In the genomic region with DNA sequence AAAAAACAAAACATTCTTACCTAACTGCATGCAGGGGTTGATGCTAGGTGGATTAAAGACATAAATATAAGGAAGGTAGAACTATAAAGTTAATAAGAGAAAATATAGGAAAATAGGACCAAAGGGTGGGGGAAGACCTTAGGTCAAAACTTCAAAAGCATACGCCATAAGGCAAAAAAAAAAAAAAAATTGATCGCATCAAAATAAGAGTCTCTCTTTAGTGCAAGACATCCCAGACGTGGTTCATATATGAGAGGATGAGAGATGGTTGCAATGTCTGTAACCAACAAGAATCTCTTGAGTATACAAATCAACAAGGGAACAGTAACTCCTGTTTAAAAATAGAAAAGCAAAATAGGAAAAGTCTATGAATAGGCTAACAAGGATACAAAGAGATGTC, we compare ENCODE assay signal across 15 cellular contexts.
"Had no signal": no experiment of that assay in that cellular context is flagged by ENCODE, and none has a peak within 500 bp of the region (broad histone marks: within the 10 kb centered on the region; RNA-seq: fewer than 3 reads in every experiment).

No MANE protein-coding gene starts in this region.

- H3K27ac Mint-ChIP-seq: stimulated activated memory B cell treated with anti-CD40 and anti-IgM and Interleukin-4, amounts not matched to agents 10 μg/mL and 1 μg/mL and 100 μg/mL, for 72 hours had no signal

- H3K27me3 Mint-ChIP-seq: activated T-cell treated with anti-CD3 and anti-CD28 coated beads, Interleukin-2, amount 50 U/mL, for 24 hours; stimulated activated memory B cell treated with anti-CD40 and anti-IgM and Interleukin-4, amounts not matched to agents 10 μg/mL and 1 μg/mL and 100 μg/mL, for 72 hours had no signal

- H3K9me3 Mint-ChIP-seq: activated T-cell treated with anti-CD3 and anti-CD28 coated beads, Interleukin-2, amount 50 U/mL, for 24 hours; stimulated activated memory B cell treated with anti-CD40 and anti-IgM and Interleukin-4, amounts not matched to agents 10 μg/mL and 1 μg/mL and 100 μg/mL, for 72 hours had no signal

- ATAC-seq: right cardiac atrium; stimulated activated memory B cell treated with anti-CD40 and anti-IgM and Interleukin-4, amounts not matched to agents 10 μg/mL and 1 μg/mL and 100 μg/mL, for 72 hours had no signal

- H3K4me1 ChIP-seq: spleen had no signal

- H3K9me3 ChIP-seq: adrenal gland, spleen had no signal

- DNase-seq: activated CD4-positive, CD25-positive, alpha-beta regulatory T cell; activated naive CD4-positive, alpha-beta T cell; activated T-cell treated with anti-CD3 and anti-CD28 coated beads, Interleukin-2, amount 50 U/mL, for 24 hours; adrenal gland; caudate nucleus; effector CD4-positive, alpha-beta T cell; posterior cingulate gyrus; right cardiac atrium; spleen; stimulated activated CD4-positive, alpha-beta T cell treated with anti-CD3 and anti-CD28 coated beads, Interleukin-1b, Interleukin-23, amount 100 ng/mL, for 48 hours; substantia nigra; T-helper 2 cell had no signal

- H3K4me3 Mint-ChIP-seq: activated T-cell treated with anti-CD3 and anti-CD28 coated beads, Interleukin-2, amount 50 U/mL, for 24 hours; stimulated activated memory B cell treated with anti-CD40 and anti-IgM and Interleukin-4, amounts not matched to agents 10 μg/mL and 1 μg/mL and 100 μg/mL, for 72 hours had no signal

- H3K27ac ChIP-seq: adrenal gland, coronary artery, spleen had no signal

- H3K4me3 ChIP-seq: adrenal gland, coronary artery, hepatocyte, spleen had no signal

- H3K27me3 ChIP-seq: adrenal gland, hepatocyte, spleen had no signal
